8 cellular contexts compared by ENCODE assay signal in genomic region chr9:4489562-4489918, GRCh38.
DNase-seq lines count a peak whose midpoint lies in the region; ATAC-seq lines count a peak whose summit lies in the region.

No MANE protein-coding gene starts in this region.

- H3K9me3 ChIP-seq in iPS-15b (ENCODE audit: control insufficient read depth, insufficient read depth, low read length): no peaks in the 10 kb centered on the region

- H3K4me1 Mint-ChIP-seq in activated naive CD8-positive, alpha-beta T cell treated with anti-CD3 and anti-CD28 coated beads, Interleukin-2, amount 50 U/mL, for 24 hours: peaks cover 15% of the 10 kb centered on the region
- H3K4me1 Mint-ChIP-seq in stimulated activated effector memory CD8-positive, alpha-beta T cell treated with anti-CD3 and anti-CD28 coated beads, Interleukin-12 subunit alpha, Interleukin-12 subunit beta, amount 100 ng/mL, for 72 hours: peaks cover 20% of the 10 kb centered on the region

- H3K9me3 Mint-ChIP-seq in activated naive CD8-positive, alpha-beta T cell treated with anti-CD3 and anti-CD28 coated beads, Interleukin-2, amount 50 U/mL, for 24 hours: no peaks in the 10 kb centered on the region
- no peaks in the 10 kb centered on the region for H3K9me3 Mint-ChIP-seq in stimulated activated effector memory CD8-positive, alpha-beta T cell treated with anti-CD3 and anti-CD28 coated beads, Interleukin-12 subunit alpha, Interleukin-12 subunit beta, amount 100 ng/mL, for 72 hours

- DNase-seq in EL (peak; percentile 51), RPMI8226 (no peak)
- no peak for DNase-seq in activated naive CD8-positive, alpha-beta T cell treated with anti-CD3 and anti-CD28 coated beads, Interleukin-2, amount 50 U/mL, for 24 hours
- DNase-seq in stimulated activated effector memory CD8-positive, alpha-beta T cell treated with anti-CD3 and anti-CD28 coated beads, Interleukin-12 subunit alpha, Interleukin-12 subunit beta, amount 100 ng/mL, for 72 hours (ENCODE audit: low spot score in 2 of 2): no peak
- no peak for DNase-seq in activated CD4-positive, alpha-beta T cell treated with anti-CD3 and anti-CD28 coated beads for 48 hours

- no peak overlapping the region for H3K9ac ChIP-seq in iPS-15b (ENCODE audit: low read depth, low read length)

- H3K36me3 ChIP-seq in iPS-15b (ENCODE audit: control insufficient read depth, insufficient read depth, low read length): no peaks in the 10 kb centered on the region

- peak overlapping the region; percentile 78 for H3K4me3 ChIP-seq in iPS-15b (ENCODE audit: low read depth, low read length)

- no peaks in the 10 kb centered on the region for H3K4me1 ChIP-seq in iPS-15b (ENCODE audit: control insufficient read depth, insufficient read depth, low read length)

- ATAC-seq in HG02759 (IDR thresholded peaks at IDR 0.05; ENCODE audit: unreplicated experiment) (peak; percentile 4), HG02884 (IDR thresholded peaks at IDR 0.05; ENCODE audit: unreplicated experiment) (no peak)
- no peak for ATAC-seq in activated naive CD8-positive, alpha-beta T cell treated with anti-CD3 and anti-CD28 coated beads, Interleukin-2, amount 50 U/mL, for 24 hours
- ATAC-seq in stimulated activated effector memory CD8-positive, alpha-beta T cell treated with anti-CD3 and anti-CD28 coated beads, Interleukin-12 subunit alpha, Interleukin-12 subunit beta, amount 100 ng/mL, for 72 hours: no peak

- no peaks in the 10 kb centered on the region for H3K36me3 Mint-ChIP-seq in activated naive CD8-positive, alpha-beta T cell treated with anti-CD3 and anti-CD28 coated beads, Interleukin-2, amount 50 U/mL, for 24 hours (ENCODE audit: low read depth)
- no peaks in the 10 kb centered on the region for H3K36me3 Mint-ChIP-seq in stimulated activated effector memory CD8-positive, alpha-beta T cell treated with anti-CD3 and anti-CD28 coated beads, Interleukin-12 subunit alpha, Interleukin-12 subunit beta, amount 100 ng/mL, for 72 hours

- peak overlapping the region; percentile 74 for H3K4me3 Mint-ChIP-seq in activated naive CD8-positive, alpha-beta T cell treated with anti-CD3 and anti-CD28 coated beads, Interleukin-2, amount 50 U/mL, for 24 hours
- H3K4me3 Mint-ChIP-seq in stimulated activated effector memory CD8-positive, alpha-beta T cell treated with anti-CD3 and anti-CD28 coated beads, Interleukin-12 subunit alpha, Interleukin-12 subunit beta, amount 100 ng/mL, for 72 hours: peak overlapping the region; percentile 68

- no peak overlapping the region for H3K27ac Mint-ChIP-seq in activated naive CD8-positive, alpha-beta T cell treated with anti-CD3 and anti-CD28 coated beads, Interleukin-2, amount 50 U/mL, for 24 hours
- no peak overlapping the region for H3K27ac Mint-ChIP-seq in stimulated activated effector memory CD8-positive, alpha-beta T cell treated with anti-CD3 and anti-CD28 coated beads, Interleukin-12 subunit alpha, Interleukin-12 subunit beta, amount 100 ng/mL, for 72 hours

- H3K27me3 Mint-ChIP-seq in activated naive CD8-positive, alpha-beta T cell treated with anti-CD3 and anti-CD28 coated beads, Interleukin-2, amount 50 U/mL, for 24 hours: peaks cover 44% of the 10 kb centered on the region

- peaks cover 30% of the 10 kb centered on the region for H3K27me3 ChIP-seq in iPS-15b (ENCODE audit: control insufficient read depth, insufficient read depth, low read length)
